Comparison of ENCODE assay signal across 8 cellular contexts in the genomic region with DNA sequence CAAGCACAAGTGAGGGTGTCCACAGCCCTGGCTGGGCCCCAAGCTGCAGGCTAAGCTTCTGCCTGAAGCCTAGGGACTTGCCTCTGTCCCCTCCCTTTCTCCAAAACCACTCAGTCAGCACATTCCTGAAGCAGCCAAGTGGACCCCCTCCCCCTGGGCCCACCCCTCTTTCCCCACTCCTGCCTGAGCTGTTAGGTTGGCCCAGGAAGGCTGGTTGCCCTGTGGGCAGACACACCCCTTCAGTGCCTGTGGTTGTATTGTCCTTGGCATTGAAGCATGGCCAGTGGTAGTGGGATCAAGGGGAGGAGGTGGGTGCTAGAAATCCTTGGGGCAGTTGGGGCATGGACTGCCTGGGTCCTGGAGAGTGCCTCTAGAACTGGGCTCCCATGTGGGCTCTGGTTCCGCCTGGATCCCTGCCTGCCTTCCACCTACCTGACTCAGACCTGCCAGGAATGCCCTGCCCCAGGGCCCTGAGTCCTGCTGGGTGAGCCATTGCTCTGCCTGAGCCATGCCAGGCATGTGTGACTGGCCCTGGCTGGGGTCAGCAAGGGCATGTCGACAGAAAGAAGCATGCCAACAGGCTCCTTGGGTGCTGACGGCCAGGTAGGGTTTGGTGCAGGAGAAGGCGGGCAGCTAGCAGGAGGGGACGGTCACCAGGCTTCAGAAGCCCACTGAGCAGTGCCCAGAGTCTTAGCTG. TPM values are rescaled to one million over a fixed set of nuclear protein-coding genes. Genes with fewer than 3 reads are reported as not detected.
DNase-seq lines count a peak whose midpoint lies in the region; ATAC-seq lines count a peak whose summit lies in the region.

No MANE protein-coding gene starts in this region.

- ATAC-seq in HG03439 (IDR thresholded peaks at IDR 0.05; ENCODE audit: unreplicated experiment) (no peak), GM21576 (IDR thresholded peaks at IDR 0.05; ENCODE audit: unreplicated experiment) (no peak)

- H3K9me3 Mint-ChIP-seq in activated T-cell treated with anti-CD3 and anti-CD28 coated beads, Interleukin-2, amount 50 U/mL, for 24 hours: no peaks in the 10 kb centered on the region

- peak overlapping the region; percentile 93 for H3K4me3 Mint-ChIP-seq in activated T-cell treated with anti-CD3 and anti-CD28 coated beads, Interleukin-2, amount 50 U/mL, for 24 hours

- peak overlapping the region; percentile 92 for H3K27ac Mint-ChIP-seq in activated T-cell treated with anti-CD3 and anti-CD28 coated beads, Interleukin-2, amount 50 U/mL, for 24 hours

- H3K36me3 ChIP-seq in adipocyte (ENCODE audit: control insufficient read depth, insufficient read depth, low read length, severe bottlenecking) (peaks cover 23% of the 10 kb centered on the region), thymus (ENCODE audit: control insufficient read depth, insufficient read depth) (peaks cover 28% of the 10 kb centered on the region)

- H3K4me1 ChIP-seq in adipocyte (ENCODE audit: control insufficient read depth, insufficient read depth, low read length) (peaks cover 36% of the 10 kb centered on the region), thymus (ENCODE audit: control insufficient read depth, insufficient read depth, low read length) (peaks cover 36% of the 10 kb centered on the region)

- no peak for DNase-seq in activated T-cell treated with anti-CD3 and anti-CD28 coated beads, Interleukin-2, amount 50 U/mL, for 24 hours
- no peak for DNase-seq in activated T-cell treated with anti-CD3 and anti-CD28 coated beads, Interleukin-2, amount 50 U/mL, for 48 hours
- DNase-seq in adipocyte (ENCODE audit: low read depth) (peak; percentile 38), left kidney (ENCODE audit: low read depth, low spot score) (peak; percentile 93)
- no peak for DNase-seq in activated CD4-positive, alpha-beta T cell treated with anti-CD3 and anti-CD28 coated beads for 1 hour

- H3K4me1 Mint-ChIP-seq in activated T-cell treated with anti-CD3 and anti-CD28 coated beads, Interleukin-2, amount 50 U/mL, for 24 hours (ENCODE audit: low read depth): peaks cover 58% of the 10 kb centered on the region

- 90% methylated on average over 5 of the region's 5 CpGs for WGBS in thymus

- no peaks in the 10 kb centered on the region for H3K27me3 ChIP-seq in adipocyte (replicated peaks; ENCODE audit: control insufficient read depth, insufficient read depth, low read length)
- H3K27me3 ChIP-seq in thymus (ENCODE audit: control insufficient read depth, insufficient read depth): no peaks in the 10 kb centered on the region

- H3K27ac ChIP-seq in thymus (ENCODE audit: low read depth): no peak overlapping the region

- H3K9me3 ChIP-seq in adipocyte (ENCODE audit: control insufficient read depth, low read length) (no peaks in the 10 kb centered on the region), thymus (ENCODE audit: control insufficient read depth) (no peaks in the 10 kb centered on the region)

- peak overlapping the region; percentile 84 for H3K4me3 ChIP-seq in adipocyte (ENCODE audit: low read length)
- H3K4me3 ChIP-seq in thymus (ENCODE audit: low read length): peak overlapping the region; percentile 70

- peak overlapping the region; percentile 87 for H3K9ac ChIP-seq in adipocyte (ENCODE audit: low read length)

- H3K36me3 Mint-ChIP-seq in activated T-cell treated with anti-CD3 and anti-CD28 coated beads, Interleukin-2, amount 50 U/mL, for 24 hours (ENCODE audit: low read depth): peaks cover 65% of the 10 kb centered on the region

- H3K27me3 Mint-ChIP-seq in activated T-cell treated with anti-CD3 and anti-CD28 coated beads, Interleukin-2, amount 50 U/mL, for 24 hours: no peaks in the 10 kb centered on the region

RNA-seq across cellular contexts. Expression of a gene that starts 2.1 kb away (rescaled TPM):
- 29.3 TPM for polyA plus RNA-seq in thymus

RNA-seq across cellular contexts. Expression of a gene that starts 17.3 kb away (rescaled TPM):
- 5.1 TPM for polyA plus RNA-seq in thymus

RNA-seq across cellular contexts. Expression of a gene that starts 19.9 kb away (rescaled TPM):
- 9.2 TPM for polyA plus RNA-seq in thymus

RNA-seq across cellular contexts. Expression of a gene that starts 26.1 kb away (rescaled TPM):
- polyA plus RNA-seq in thymus: 1,777 TPM

RNA-seq across cellular contexts. Expression of a gene that starts 28.3 kb away (rescaled TPM):
- polyA plus RNA-seq in thymus: 81.9 TPM

Comparison
In these comparisons a context has a peak if more than half of its experiments do, and no peak if none do; other contexts are left out.
1. DNase-seq: peak in adipocyte (single experiment) and left kidney (single experiment); none in activated T-cell treated with anti-CD3 and anti-CD28 coated beads, Interleukin-2, amount 50 U/mL, for 24 hours (single experiment), activated T-cell treated with anti-CD3 and anti-CD28 coated beads, Interleukin-2, amount 50 U/mL, for 48 hours (0 of 2) and activated CD4-positive, alpha-beta T cell treated with anti-CD3 and anti-CD28 coated beads for 1 hour (single experiment).